13 cellular contexts compared by ENCODE assay signal in the genomic region with DNA sequence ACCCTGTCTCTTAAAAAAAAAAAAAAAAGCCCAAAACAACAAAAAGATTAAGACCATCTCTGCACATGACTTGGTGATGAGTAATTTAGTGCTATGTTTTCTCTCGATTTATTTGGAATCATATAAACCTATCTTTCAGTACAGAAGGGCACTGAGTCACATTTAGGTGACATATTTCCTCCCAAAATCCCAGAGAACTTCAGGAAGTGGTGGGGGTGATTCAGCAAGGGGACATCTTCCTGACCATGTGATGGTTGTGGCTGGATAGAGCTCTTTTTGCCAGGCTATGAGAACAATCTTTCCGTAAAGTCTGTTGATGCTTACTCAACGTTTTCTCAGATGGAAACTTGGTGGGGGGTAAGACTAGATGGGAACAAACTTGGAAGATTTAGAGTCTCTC. TPM values are rescaled to one million over a fixed set of nuclear protein-coding genes. Genes with fewer than 3 reads are reported as not detected.
A peak's percentile ranks its signal among the peaks of the same experiment; 100 is the strongest.
DNase-seq lines count a peak whose midpoint lies in the region; ATAC-seq, FAIRE-seq and TF ChIP-seq lines count a peak whose summit lies in the region.
"Had no signal": no experiment of that assay in that cellular context is flagged by ENCODE, and none has a peak within 500 bp of the region (broad histone marks: within the 10 kb centered on the region; RNA-seq: fewer than 3 reads in every experiment).

No MANE protein-coding gene starts in this region.

- H3K9ac ChIP-seq in BLaER1 treated with 17β-estradiol and CSF1 and Interleukin-3, amounts not matched to agents 10 nM and 100 nM = no peak overlapping the region
- peak overlapping the region; percentile 84 for H3K9ac ChIP-seq in mesenchymal stem cell (ENCODE audit: low read length)

- peaks cover 27 to 48% (median 35%) of the 10 kb centered on the region in 10 experiments for H3K4me1 ChIP-seq in BLaER1 treated with 17β-estradiol and CSF1 and Interleukin-3, amounts not matched to agents 10 nM and 100 nM
- H3K4me1 ChIP-seq in mesenchymal stem cell (ENCODE audit: control insufficient read depth, insufficient read depth, low read depth, low read length) = peaks cover 3% of the 10 kb centered on the region

- H3K79me1 ChIP-seq in mesenchymal stem cell (replicated peaks; ENCODE audit: low read length, poor library complexity, severe bottlenecking) = peaks cover 4% of the 10 kb centered on the region

- peaks cover 0 to 6% (median 0%) of the 10 kb centered on the region in 11 experiments; a peak in 2 of 22 replicates for H3K9me3 ChIP-seq in BLaER1 treated with 17β-estradiol and CSF1 and Interleukin-3, amounts not matched to agents 10 nM and 100 nM (replicated peaks in 1 of 11)
- H3K9me3 ChIP-seq in mesenchymal stem cell (ENCODE audit: control insufficient read depth, low read length) = no peaks in the 10 kb centered on the region
- H3K9me3 ChIP-seq: thoracic aorta had no signal

- H3K4me3 ChIP-seq in BLaER1 treated with 17β-estradiol and CSF1 and Interleukin-3, amounts not matched to agents 10 nM and 100 nM = no peak overlapping the region
- H3K4me3 ChIP-seq in bronchial epithelial cell (ENCODE audit: low read depth, low read length) (no peak overlapping the region), mesenchymal stem cell (ENCODE audit: insufficient read depth in 1 of 2, low read depth in 1 of 2, low read length in 2 of 2) (no peak overlapping the region)
- H3K4me3 ChIP-seq: thoracic aorta had no signal

- DNase-seq in LoVo (ENCODE audit: low spot score) = peak; percentile 69
- peak; percentile 59 for DNase-seq in bronchial epithelial cell (ENCODE audit: low read depth)
- peak; percentile 94 for DNase-seq in mesenchymal stem cell
- DNase-seq in NCI-H69 (lab: John Stamatoyannopoulos, UW) = no peak
- no peak for DNase-seq in NCI-H187 (lab: John Stamatoyannopoulos, UW)
- DNase-seq in NCI-H1694 (lab: John Stamatoyannopoulos, UW) = no peak
- DNase-seq: cortex of kidney, nucleus accumbens had no signal

- peak overlapping the region in 2 of 11 experiments; percentile 4 to 44; a peak in 3 of 22 replicates for H3K27ac ChIP-seq in BLaER1 treated with 17β-estradiol and CSF1 and Interleukin-3, amounts not matched to agents 10 nM and 100 nM
- H3K27ac ChIP-seq in mesenchymal stem cell (ENCODE audit: low read length, poor library complexity, severe bottlenecking) = peak overlapping the region; percentile 68
- H3K27ac ChIP-seq: thoracic aorta had no signal

- no peak overlapping the region for H2AFZ ChIP-seq in mesenchymal stem cell (ENCODE audit: low read depth, low read length)

- TF ChIP-seq CTCF in bronchial epithelial cell (IDR thresholded peaks at IDR 0.05; ENCODE audit: insufficient read depth, low read length, severe bottlenecking) = no peak

- no peak overlapping the region for H2BK120ac ChIP-seq in mesenchymal stem cell (ENCODE audit: low read depth, low read length)

- H2BK15ac ChIP-seq in mesenchymal stem cell (ENCODE audit: low read depth, poor library complexity, severe bottlenecking) = no peak overlapping the region

- H3K4ac ChIP-seq in mesenchymal stem cell (ENCODE audit: low read depth in 1 of 2, low read length in 2 of 2) = no peak overlapping the region

- WGBS in mesenchymal stem cell = 0% methylated on average over 2 of the region's 3 CpGs

- no peaks in the 10 kb centered on the region for H3K27me3 ChIP-seq in BLaER1 treated with 17β-estradiol and CSF1 and Interleukin-3, amounts not matched to agents 10 nM and 100 nM
- H3K27me3 ChIP-seq in bronchial epithelial cell (ENCODE audit: control insufficient read depth, insufficient read depth, low read length) (no peaks in the 10 kb centered on the region), mesenchymal stem cell (ENCODE audit: control insufficient read depth in 1 of 2, insufficient read depth in 1 of 2, low read length in 2 of 2) (no peaks in the 10 kb centered on the region)

- no peak overlapping the region for H4K8ac ChIP-seq in mesenchymal stem cell (ENCODE audit: low read length)

- no peak overlapping the region for H3K23ac ChIP-seq in mesenchymal stem cell (ENCODE audit: low read length in 2 of 2)

- no peak for ATAC-seq in GM18907 (IDR thresholded peaks at IDR 0.05; ENCODE audit: unreplicated experiment)

- H4K91ac ChIP-seq in mesenchymal stem cell (ENCODE audit: low read length) = no peak overlapping the region

- H4K20me1 ChIP-seq in BLaER1 treated with 17β-estradiol and CSF1 and Interleukin-3, amounts not matched to agents 10 nM and 100 nM = peaks cover 0 to 10% (median 0%) of the 10 kb centered on the region in 11 experiments; a peak in 3 of 22 replicates

- H3K36me3 ChIP-seq in BLaER1 treated with 17β-estradiol and CSF1 and Interleukin-3, amounts not matched to agents 10 nM and 100 nM = peaks cover 2 to 24% (median 16%) of the 10 kb centered on the region in 11 experiments; a peak in 20 of 22 replicates
- H3K36me3 ChIP-seq in bronchial epithelial cell (ENCODE audit: control insufficient read depth, insufficient read depth, low read length) (peaks cover 2% of the 10 kb centered on the region), mesenchymal stem cell (ENCODE audit: control insufficient read depth in 1 of 2, insufficient read depth in 2 of 2, low read depth in 1 of 2, low read length in 2 of 2) (peaks cover under 1 to 26% of the 10 kb centered on the region in 2 experiments)

- FAIRE-seq in bronchial epithelial cell (lab: Jason Lieb, UNC) = no peak
- FAIRE-seq: D721Med, GM18507 had no signal

- H2BK12ac ChIP-seq in mesenchymal stem cell (ENCODE audit: low read length in 2 of 2) = peak overlapping the region in 1 of 2 experiments; percentile 5

- no peak overlapping the region for H2BK5ac ChIP-seq in mesenchymal stem cell (ENCODE audit: low read depth, low read length, poor library complexity, severe bottlenecking)

- H2AK5ac ChIP-seq in mesenchymal stem cell (ENCODE audit: low read length, severe bottlenecking) = no peak overlapping the region

- peak overlapping the region in 10 of 11 experiments; percentile 16 to 73 (median 60); a peak in 19 of 22 replicates for H3K4me2 ChIP-seq in BLaER1 treated with 17β-estradiol and CSF1 and Interleukin-3, amounts not matched to agents 10 nM and 100 nM
- H3K4me2 ChIP-seq in mesenchymal stem cell (ENCODE audit: low read length, poor library complexity, severe bottlenecking) = no peak overlapping the region

- H3K14ac ChIP-seq in mesenchymal stem cell (ENCODE audit: low read length in 2 of 2) = no peak overlapping the region

- H3K18ac ChIP-seq in mesenchymal stem cell (ENCODE audit: low read depth in 1 of 2, low read length in 2 of 2) = peak overlapping the region in 1 of 2 experiments; percentile 4

RNA-seq across cellular contexts. Expression of gene PPFIBP1, which starts 50.0 kb away (rescaled TPM):
- 31.1 and 43.3 TPM in 2 replicates for total RNA-seq in bronchial epithelial cell
- polyA plus RNA-seq in mesenchymal stem cell (2013, experiment 1 of 2) = 47.8 TPM
- polyA plus RNA-seq in mesenchymal stem cell (2013, experiment 2 of 2) = 46.7 TPM

Comparison
In these comparisons a context has a peak if more than half of its experiments do, and no peak if none do; other contexts are left out.
1. DNase-seq: peak in LoVo (single experiment), bronchial epithelial cell (single experiment) and mesenchymal stem cell (single experiment); none in NCI-H69 (single experiment), NCI-H187 (0 of 2) and NCI-H1694 (single experiment).